1 cellular context compared by ENCODE assay signal in genomic region chr16:28292731-28293588, GRCh38.
TF ChIP-seq lines count a peak whose summit lies in the region.

No MANE protein-coding gene starts in this region.

TF ChIP-seq in K562, 482 proteins besides CTCF, POLR2A, EP300 and RAD21 (continued from another document):
- TF ChIP-seq E4F1 (CRISPR knock-in tag; IDR thresholded peaks at IDR 0.05; ENCODE audit: borderline replicate concordance) (no peak), HDAC3 (IDR thresholded peaks at IDR 0.05; ENCODE audit: borderline replicate concordance, partially characterized antibody) (no peak), NCOA6 (IDR thresholded peaks at IDR 0.05) (no peak), TCF15 (CRISPR knock-in tag; IDR thresholded peaks at IDR 0.05) (no peak), XRCC5 (IDR thresholded peaks at IDR 0.05; ENCODE audit: low read depth, low read length) (no peak), ZNF384 (IDR thresholded peaks at IDR 0.05; ENCODE audit: low read depth, low read length) (no peak)
TF ChIP-seq in K562: peak in this region for 0.
